Comparison of ENCODE assay signal across 11 cellular contexts in the genomic region with DNA sequence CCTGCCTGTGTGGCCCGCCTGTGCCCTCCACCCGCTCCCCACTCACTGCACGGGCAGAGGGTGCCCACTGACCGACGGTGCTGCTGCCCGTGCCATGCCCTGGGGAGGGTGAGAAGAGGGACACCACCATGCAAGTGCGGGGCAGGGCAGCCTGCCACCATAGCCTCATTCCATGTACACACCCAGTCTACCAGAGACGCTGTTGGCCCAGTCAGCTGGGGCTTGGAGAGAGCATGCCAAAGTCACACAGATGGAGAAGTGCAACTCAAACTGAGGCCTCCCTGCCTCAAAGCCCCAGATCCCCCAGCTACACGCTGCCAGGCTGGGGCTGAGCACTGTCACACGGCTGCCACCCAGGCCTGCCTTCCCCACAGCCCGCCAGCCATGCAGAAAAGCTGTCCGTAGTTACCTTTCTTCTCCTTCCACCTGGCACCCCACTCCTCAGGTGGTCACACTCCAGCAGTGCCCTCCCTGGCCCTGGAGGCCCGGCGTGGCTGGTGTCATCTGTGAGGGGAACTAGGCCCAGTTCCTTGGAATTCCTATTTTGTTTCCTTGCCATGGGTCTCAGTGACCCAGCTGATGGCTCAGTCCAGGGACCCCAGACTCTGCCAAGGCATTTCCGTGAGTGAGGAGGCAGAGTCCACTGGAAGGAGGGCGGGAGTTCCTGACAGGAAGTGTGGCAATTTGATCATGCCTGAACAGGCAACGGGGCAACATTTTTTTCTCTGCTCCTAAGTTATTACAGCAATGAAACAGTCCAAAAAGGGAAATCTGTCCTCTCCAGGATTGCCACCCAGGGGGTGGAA. TPM values are rescaled to one million over a fixed set of nuclear protein-coding genes. Genes with fewer than 3 reads are reported as not detected.
DNase-seq lines count a peak whose midpoint lies in the region; ATAC-seq and TF ChIP-seq lines count a peak whose summit lies in the region.
"Had no signal": no experiment of that assay in that cellular context is flagged by ENCODE, and none has a peak within 500 bp of the region (broad histone marks: within the 10 kb centered on the region; RNA-seq: fewer than 3 reads in every experiment).

SLC2A9 (minus strand) TSS at position 627 of the 806 bp plus-strand sequence; CDS start at position 559, 68 bp downstream.

- DNase-seq in CD1c-positive myeloid dendritic cell (ENCODE audit: extremely low spot score) (peak; percentile 61), SKM-1 treated with dmso at 0.1 percent for 144 hours (lab: John Stamatoyannopoulos, UW; ENCODE audit: unreplicated experiment) (peak; percentile 57), heart right ventricle (no peak), psoas muscle (peak in 1 of 2 donors; percentile 63), NCI-H526 (lab: John Stamatoyannopoulos, UW) (no peak)
- DNase-seq in NK-92 treated with Interleukin-12 subunit alpha and Interleukin-12 subunit beta, amount 100 ng/mL, for 24 hours (lab: John Stamatoyannopoulos, UW) = no peak
- DNase-seq: NCI-H1105, retina had no signal

- intact Hi-C loops in heart right ventricle (cut with DNase I) (loop anchor here in 4 of 10 donors (2.0 to 10.0 kb wide), 3 partner anchors 42 to 94 kb away; partner anchors contain the start of gene WDR1 (in 2 of the 4)), psoas muscle (cut with DNase I) (no loop called here)

- WGBS in heart right ventricle, 2 donors = 73 to 74% methylated on average over 17 of the region's 17 CpGs
- 47 to 59% (median 50%) methylated on average over 17 of the region's 17 CpGs for WGBS in psoas muscle, 3 donors

- H3K27me3 ChIP-seq in heart right ventricle = no peaks in the 10 kb centered on the region
- H3K27me3 ChIP-seq in psoas muscle (ENCODE audit: insufficient read depth in 3 of 3, low read length in 2 of 3) = no peaks in the 10 kb centered on the region

- H3K9me3 ChIP-seq in heart right ventricle (no peaks in the 10 kb centered on the region), psoas muscle (no peaks in the 10 kb centered on the region)

- TF ChIP-seq CTCF in heart right ventricle (IDR thresholded peaks at IDR 0.05) (no peak), psoas muscle (IDR thresholded peaks at IDR 0.05) (no peak)

- H3K27ac ChIP-seq in heart right ventricle = peak within 1 kb of the TSS; percentile 32 to 93 (median 64)
- H3K27ac ChIP-seq in psoas muscle = peak within 1 kb of the TSS; percentile 68

- peaks cover 11 to 71% (median 45%) of the 10 kb centered on the region in 9 donors for H3K4me1 ChIP-seq in heart right ventricle
- peaks cover 24% of the 10 kb centered on the region for H3K4me1 ChIP-seq in psoas muscle

- peak within 1 kb of the TSS in 2 of 10 donors; percentile 3 to 40 for H3K4me3 ChIP-seq in heart right ventricle
- peak within 1 kb of the TSS; percentile 4 for H3K4me3 ChIP-seq in psoas muscle

- H3K36me3 ChIP-seq in heart right ventricle (no peaks in the 10 kb centered on the region), psoas muscle (ENCODE audit: insufficient read depth in 1 of 2, low read depth in 1 of 2) (no peaks in the 10 kb centered on the region)

- ATAC-seq in heart right ventricle = no peak
- ATAC-seq in psoas muscle = no peak
- no peak for ATAC-seq in HG03442 (IDR thresholded peaks at IDR 0.05; ENCODE audit: unreplicated experiment)
- ATAC-seq in GM19397 (IDR thresholded peaks at IDR 0.05; ENCODE audit: unreplicated experiment) = no peak
- ATAC-seq: SK-N-SH treated with all-trans-retinoic acid at 6 μM for 48 hours had no signal

RNA-seq across cellular contexts. Expression of gene SLC2A9, which starts in this region (rescaled TPM):
- total RNA-seq in heart right ventricle = 10 to 100 TPM in 2 of 10 donors, 1 to 10 TPM in 8; 3.2 to 10.9 (median 5.8) TPM
- polyA plus RNA-seq in heart right ventricle = 1 to 10 TPM; 3.1 to 3.8 TPM
- 1 to 10 TPM in 3 of 4 donors, under 1 TPM in 1; 0.71 to 2.4 (median 1.5) TPM for total RNA-seq in psoas muscle
- polyA plus RNA-seq in psoas muscle = 1 to 10 TPM in 1 of 3 donors, under 1 TPM in 2; 0.37 to 2.7 (median 0.52) TPM

Comparison
In these comparisons a context has a peak if more than half of its experiments do, and no peak if none do; other contexts are left out.
1. DNase-seq: peak in CD1c-positive myeloid dendritic cell (single experiment) and SKM-1 treated with dmso at 0.1 percent for 144 hours (single experiment); none in heart right ventricle (0 of 2), NK-92 treated with Interleukin-12 subunit alpha and Interleukin-12 subunit beta, amount 100 ng/mL, for 24 hours (single experiment) and NCI-H526 (0 of 2).